8 cellular contexts compared by ENCODE assay signal in the genomic region with DNA sequence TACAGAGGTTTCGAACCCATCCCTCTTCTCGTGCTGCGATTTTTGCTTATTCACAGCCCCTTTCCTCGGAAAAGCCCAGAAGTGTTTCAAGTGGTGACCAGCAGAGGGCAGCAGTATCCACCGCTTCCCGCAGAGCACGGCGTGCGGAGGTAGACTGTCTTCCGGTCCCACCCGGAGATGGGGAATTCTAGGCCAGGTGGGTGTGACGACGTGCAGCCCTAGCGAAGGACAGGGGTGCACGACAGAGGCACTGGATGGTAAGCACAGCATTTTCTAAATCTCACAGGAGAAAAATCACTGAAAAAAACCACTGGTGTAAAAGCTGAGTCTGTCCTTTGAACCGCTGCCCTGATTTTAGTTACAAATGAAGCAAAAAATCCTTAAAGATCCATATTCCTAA. TPM values are rescaled to one million over a fixed set of nuclear protein-coding genes. Genes with fewer than 3 reads are reported as not detected.
DNase-seq lines count a peak whose midpoint lies in the region; ATAC-seq, FAIRE-seq and TF ChIP-seq lines count a peak whose summit lies in the region.

No MANE protein-coding gene starts in this region.

- H3K79me2 ChIP-seq in HepG2 (ENCODE audit: insufficient read depth, low read length): no peaks in the 10 kb centered on the region

- peak; percentile 81 for FAIRE-seq in HepG2 (lab: Jason Lieb, UNC)

- TF ChIP-seq EP300 in HepG2 (IDR thresholded peaks at IDR 0.05; ENCODE audit: low read depth in 2 of 2, low read length in 2 of 2) (no peak), HepG2 (CRISPR knock-in tag; IDR thresholded peaks at IDR 0.05; ENCODE audit: borderline replicate concordance) (no peak)

- no peak overlapping the region for H3K27ac ChIP-seq in HepG2 (ENCODE audit: extremely low read length, insufficient read depth, low read length)

- no peaks in the 10 kb centered on the region for H4K20me1 ChIP-seq in HepG2 (ENCODE audit: insufficient read depth, low read length)

- peak; percentile 93 for TF ChIP-seq CTCF in choroid plexus epithelial cell (conservative IDR thresholded peaks at IDR 0.05; ENCODE audit: low read depth, low read length)
- peak; percentile 96 for TF ChIP-seq CTCF in HepG2 (CRISPR knock-in tag; IDR thresholded peaks at IDR 0.05)

- H3K27me3 ChIP-seq in HepG2 (ENCODE audit: control insufficient read depth in 1 of 2, insufficient read depth in 2 of 2, low read length in 2 of 2): no peaks in the 10 kb centered on the region; a peak in 1 of 5 replicates

- intact Hi-C loops in HepG2 (cut with micrococcal nuclease; ENCODE audit: unreplicated experiment): loop anchor here (1.0 to 2.0 kb wide), 3 partner anchors 78 to 454 kb away; no protein-coding TSS in a partner anchor

- 0 out of 2 replicates have a peak, but pooled peaks cover 6% of the 10 kb centered on the region for H3K4me1 ChIP-seq in HepG2 (ENCODE audit: insufficient read depth, low read length)

- DNase-seq in ACHN (peak; percentile 71), NCI-H2196 (lab: John Stamatoyannopoulos, UW; ENCODE audit: unreplicated experiment) (peak; percentile 54), choroid plexus epithelial cell (ENCODE audit: low read depth) (peak; percentile 69), HepG2 (ENCODE audit: low spot score) (peak; percentile 49)
- peak; percentile 67 for DNase-seq in activated CD4-positive, alpha-beta T cell treated with anti-CD3 and anti-CD28 coated beads for 24 hours (ENCODE audit: low read depth in 2 of 2)
- peak; percentile 83 for DNase-seq in stimulated activated CD4-positive, alpha-beta T cell treated with anti-CD3 and anti-CD28 coated beads, Interleukin-4, amount 100 ng/mL, for 24 hours

- H3K4me3 ChIP-seq in choroid plexus epithelial cell (ENCODE audit: low read depth, low read length) (peak overlapping the region; percentile 50), HepG2 (replicated peaks in 1 of 3; ENCODE audit: insufficient read depth in 1 of 3, low read depth in 2 of 3, low read length in 3 of 3) (peak overlapping the region in 1 of 3 experiments; percentile 23; a peak in 1 of 6 replicates)

- no peak overlapping the region for H3K9ac ChIP-seq in HepG2 (ENCODE audit: insufficient read depth, low read depth, low read length)

- peaks cover 5% of the 10 kb centered on the region; the same call in 1 of the 2 replicates for H3K9me3 ChIP-seq in HepG2 (ENCODE audit: low read length)

- POLR2A ChIA-PET in HepG2 (lab: Yijun Ruan, JAX): no interaction called here

- H3K4me2 ChIP-seq in HepG2 (ENCODE audit: low read depth, low read length): peak overlapping the region; percentile 81

- TF ChIP-seq POLR2A in HepG2 (IDR thresholded peaks at IDR 0.05; ENCODE audit: insufficient read depth in 1 of 2, low read depth in 2 of 2, low read length in 2 of 2): no peak

- ATAC-seq in GM18868 (IDR thresholded peaks at IDR 0.05; ENCODE audit: unreplicated experiment): peak; percentile 99
- ATAC-seq in HG03108 (IDR thresholded peaks at IDR 0.05; ENCODE audit: unreplicated experiment): peak; percentile 86
- ATAC-seq in HepG2: peak; percentile 98

- BruUV-seq in HepG2 (replicated peaks; lab: Mats Ljungman, UMichigan): no TSS peak

- H2AFZ ChIP-seq in HepG2 (ENCODE audit: low read length): no peak overlapping the region

- CTCF ChIA-PET in HepG2 (lab: Yijun Ruan, JAX; ENCODE audit: low intra/inter-chr PET ratio, low total read pairs): interaction anchor here (2.5 to 3.4 kb wide), 3 partner anchors 136 to 453 kb away, joined by 14 to 44 read pairs (median 18); no protein-coding TSS in a partner anchor

- peak; percentile 89 for TF ChIP-seq RAD21 in HepG2 (CRISPR knock-in tag; IDR thresholded peaks at IDR 0.05)

- WGBS in HepG2 (ENCODE audit: low lambda C conversion rate): 8% methylated on average over 16 of the region's 16 CpGs

- H3K36me3 ChIP-seq in HepG2 (replicated peaks in 1 of 2; ENCODE audit: control insufficient read depth in 1 of 2, insufficient read depth in 2 of 2, low read length in 2 of 2): no peaks in the 10 kb centered on the region

- in situ Hi-C loops in ACHN (cut with HindIII; ENCODE audit: low pct_ligation_motif_present, low pct_unique_long_range_greater_than_20kb, low sequenced_read_pairs) (loop anchor here (25.0 kb wide), 1 partner anchor 432 kb away; no protein-coding TSS in a partner anchor), HepG2 (cut with HindIII; ENCODE audit: extremely low pct_ligation_motif_present, low pct_unique_long_range_greater_than_20kb) (loop anchor here (5.0 kb wide), 3 partner anchors 137 to 452 kb away; no protein-coding TSS in a partner anchor)

TF ChIP-seq in HepG2, 621 proteins besides CTCF, POLR2A, EP300 and RAD21 (continues in another document):
- TF ChIP-seq ZNF556 (CRISPR knock-in tag; IDR thresholded peaks at IDR 0.05; ENCODE audit: borderline replicate concordance): no peak
- TF ChIP-seq, protein P1, sequence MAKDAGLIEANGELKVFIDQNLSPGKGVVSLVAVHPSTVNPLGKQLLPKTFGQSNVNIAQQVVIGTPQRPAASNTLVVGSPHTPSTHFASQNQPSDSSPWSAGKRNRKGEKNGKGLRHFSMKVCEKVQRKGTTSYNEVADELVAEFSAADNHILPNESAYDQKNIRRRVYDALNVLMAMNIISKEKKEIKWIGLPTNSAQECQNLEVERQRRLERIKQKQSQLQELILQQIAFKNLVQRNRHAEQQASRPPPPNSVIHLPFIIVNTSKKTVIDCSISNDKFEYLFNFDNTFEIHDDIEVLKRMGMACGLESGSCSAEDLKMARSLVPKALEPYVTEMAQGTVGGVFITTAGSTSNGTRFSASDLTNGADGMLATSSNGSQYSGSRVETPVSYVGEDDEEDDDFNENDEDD (CRISPR knock-in tag; IDR thresholded peaks at IDR 0.05; ENCODE audit: borderline replicate concordance): peak; percentile 40; the same call in 1 of the 2 replicates
- TF ChIP-seq ZNF678 (CRISPR knock-in tag; IDR thresholded peaks at IDR 0.05): no peak
- no peak for TF ChIP-seq ARNT2 (CRISPR knock-in tag; IDR thresholded peaks at IDR 0.05; ENCODE audit: low read depth)
- no peak for TF ChIP-seq ZNF841 (CRISPR knock-in tag; IDR thresholded peaks at IDR 0.05; ENCODE audit: borderline replicate concordance)
- TF ChIP-seq MIXL1 (CRISPR knock-in tag; IDR thresholded peaks at IDR 0.05): peak; percentile 36; the same call in 1 of the 2 replicates
- no peak for TF ChIP-seq GLI4 (CRISPR knock-in tag; IDR thresholded peaks at IDR 0.05; ENCODE audit: borderline replicate concordance)
- TF ChIP-seq, protein P2, sequence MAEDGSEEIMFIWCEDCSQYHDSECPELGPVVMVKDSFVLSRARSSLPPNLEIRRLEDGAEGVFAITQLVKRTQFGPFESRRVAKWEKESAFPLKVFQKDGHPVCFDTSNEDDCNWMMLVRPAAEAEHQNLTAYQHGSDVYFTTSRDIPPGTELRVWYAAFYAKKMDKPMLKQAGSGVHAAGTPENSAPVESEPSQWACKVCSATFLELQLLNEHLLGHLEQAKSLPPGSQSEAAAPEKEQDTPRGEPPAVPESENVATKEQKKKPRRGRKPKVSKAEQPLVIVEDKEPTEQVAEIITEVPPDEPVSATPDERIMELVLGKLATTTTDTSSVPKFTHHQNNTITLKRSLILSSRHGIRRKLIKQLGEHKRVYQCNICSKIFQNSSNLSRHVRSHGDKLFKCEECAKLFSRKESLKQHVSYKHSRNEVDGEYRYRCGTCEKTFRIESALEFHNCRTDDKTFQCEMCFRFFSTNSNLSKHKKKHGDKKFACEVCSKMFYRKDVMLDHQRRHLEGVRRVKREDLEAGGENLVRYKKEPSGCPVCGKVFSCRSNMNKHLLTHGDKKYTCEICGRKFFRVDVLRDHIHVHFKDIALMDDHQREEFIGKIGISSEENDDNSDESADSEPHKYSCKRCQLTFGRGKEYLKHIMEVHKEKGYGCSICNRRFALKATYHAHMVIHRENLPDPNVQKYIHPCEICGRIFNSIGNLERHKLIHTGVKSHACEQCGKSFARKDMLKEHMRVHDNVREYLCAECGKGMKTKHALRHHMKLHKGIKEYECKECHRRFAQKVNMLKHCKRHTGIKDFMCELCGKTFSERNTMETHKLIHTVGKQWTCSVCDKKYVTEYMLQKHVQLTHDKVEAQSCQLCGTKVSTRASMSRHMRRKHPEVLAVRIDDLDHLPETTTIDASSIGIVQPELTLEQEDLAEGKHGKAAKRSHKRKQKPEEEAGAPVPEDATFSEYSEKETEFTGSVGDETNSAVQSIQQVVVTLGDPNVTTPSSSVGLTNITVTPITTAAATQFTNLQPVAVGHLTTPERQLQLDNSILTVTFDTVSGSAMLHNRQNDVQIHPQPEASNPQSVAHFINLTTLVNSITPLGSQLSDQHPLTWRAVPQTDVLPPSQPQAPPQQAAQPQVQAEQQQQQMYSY (CRISPR knock-in tag; IDR thresholded peaks at IDR 0.05): no peak
- no peak for TF ChIP-seq MYNN (CRISPR knock-in tag; IDR thresholded peaks at IDR 0.05; ENCODE audit: low read depth)

RNA-seq across cellular contexts. Expression of a gene that starts 7.4 kb away (rescaled TPM):
- 117 and 169 TPM in 2 replicates for total RNA-seq in HepG2 (2016; rRNA removed; fragmentation: Illumina TruSeq; extraction: Trizol)
- total RNA-seq in HepG2 (2016; cell fraction: cytosol; rRNA removed; fragmentation: Illumina TruSeq; extraction: Trizol; ENCODE audit: low read depth): 28.9 and 32.9 TPM in 2 replicates
- 117 and 163 TPM in 2 replicates for total RNA-seq in HepG2 (2016; cell fraction: insoluble cytoplasmic fraction; rRNA removed; fragmentation: Illumina TruSeq; extraction: Trizol)
- 33.9 and 40.8 TPM in 2 replicates for total RNA-seq in HepG2 (2016; cell fraction: membrane; rRNA removed; fragmentation: Illumina TruSeq; extraction: Trizol)
- total RNA-seq in HepG2 (2016; cell fraction: nucleus; rRNA removed; fragmentation: Illumina TruSeq; extraction: Trizol): 62.8 and 65.3 TPM in 2 replicates
- 31.1 and 36.8 TPM in 2 replicates for polyA plus RNA-seq in HepG2 (2011; rRNA removed)
- 22.6 and 25.6 TPM in 2 replicates for polyA plus RNA-seq in HepG2 (2011; cell fraction: cytosol; rRNA removed)
- polyA plus RNA-seq in HepG2 (2011; cell fraction: nucleus; rRNA removed): 36.5 and 41.5 TPM in 2 replicates
- 52.7 and 65.4 TPM in 2 replicates for polyA plus RNA-seq in HepG2 (2012)
- 21.9 and 22.5 TPM in 2 replicates for polyA plus RNA-seq in HepG2 (2016; cell fraction: cytosol; fragmentation: Illumina TruSeq; extraction: Trizol; ENCODE audit: low read depth)
- 148 and 154 TPM in 2 replicates for polyA plus RNA-seq in HepG2 (2016; cell fraction: insoluble cytoplasmic fraction; fragmentation: Illumina TruSeq; extraction: Trizol; ENCODE audit: low read depth)
- polyA plus RNA-seq in HepG2 (2016; cell fraction: membrane; fragmentation: Illumina TruSeq; extraction: Trizol; ENCODE audit: low read depth): 23.8 and 24.7 TPM in 2 replicates
- 69.9 and 70.7 TPM in 2 replicates for polyA plus RNA-seq in HepG2 (2016; cell fraction: nucleus; fragmentation: Illumina TruSeq; extraction: Trizol; ENCODE audit: insufficient read depth, low read depth)
- polyA minus RNA-seq in HepG2 (2011; rRNA and poly(A)+ RNA removed; ENCODE audit: low replicate concordance): 17.4 and 28.2 TPM in 2 replicates
- 21.1 and 22.2 TPM in 2 replicates for polyA minus RNA-seq in HepG2 (2011; cell fraction: cytosol; rRNA and poly(A)+ RNA removed)
- 76.8 and 80.5 TPM in 2 replicates for polyA minus RNA-seq in HepG2 (2011; cell fraction: nucleus; rRNA and poly(A)+ RNA removed)
